25 cellular contexts compared by ENCODE assay signal in the genomic region with DNA sequence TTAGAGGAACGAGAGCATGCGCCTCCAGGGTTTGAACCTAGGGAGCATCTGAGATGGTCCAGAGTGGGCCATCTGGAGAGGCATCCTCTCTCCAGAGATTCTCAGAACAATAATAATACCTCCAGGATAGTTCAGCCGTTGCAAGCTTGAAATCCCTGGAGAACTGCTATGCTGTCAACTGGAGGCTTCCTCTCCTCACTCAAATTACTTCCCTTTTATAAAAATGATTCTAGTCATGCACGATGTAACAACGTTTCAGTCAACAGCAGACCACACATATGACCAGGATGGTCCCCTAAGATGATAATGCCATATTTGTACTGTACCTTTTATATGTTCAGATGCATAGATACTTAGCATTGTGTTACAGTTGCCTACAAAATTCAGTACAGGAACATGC.
DNase-seq lines count a peak whose midpoint lies in the region; TF ChIP-seq lines count a peak whose summit lies in the region.
"Had no signal": no experiment of that assay in that cellular context is flagged by ENCODE, and none has a peak within 500 bp of the region (broad histone marks: within the 10 kb centered on the region; RNA-seq: fewer than 3 reads in every experiment).

No MANE protein-coding gene starts in this region.

- TF ChIP-seq POLR2A in erythroblast (IDR thresholded peaks at IDR 0.05; ENCODE audit: low read length): no peak

- no peak overlapping the region for H3K4ac ChIP-seq in mesenchymal stem cell (ENCODE audit: low read depth in 1 of 2, low read length in 2 of 2)

- H3K27ac ChIP-seq in BLaER1 (peak overlapping the region; percentile 79), DOHH2 (ENCODE audit: low read depth, low read length) (no peak overlapping the region), mesenchymal stem cell (ENCODE audit: low read length, poor library complexity, severe bottlenecking) (no peak overlapping the region)
- H3K27ac ChIP-seq: A549, SJCRH30 had no signal

- no peak overlapping the region for H3K18ac ChIP-seq in mesenchymal stem cell (ENCODE audit: low read depth in 1 of 2, low read length in 2 of 2)

- 86% methylated on average over 3 of the region's 5 CpGs for WGBS in mesenchymal stem cell

- no peak overlapping the region for H2AFZ ChIP-seq in mesenchymal stem cell (ENCODE audit: low read depth, low read length)

- H4K20me1 ChIP-seq in BLaER1: no peaks in the 10 kb centered on the region
- H4K20me1 ChIP-seq in DOHH2 (ENCODE audit: control insufficient read depth, insufficient read depth, low read depth, low read length): no peaks in the 10 kb centered on the region

- no peak overlapping the region for H2BK15ac ChIP-seq in mesenchymal stem cell (ENCODE audit: low read depth, poor library complexity, severe bottlenecking)

- H3K23ac ChIP-seq in mesenchymal stem cell (ENCODE audit: low read length in 2 of 2): no peak overlapping the region

- peak overlapping the region; percentile 15 for H2AK5ac ChIP-seq in mesenchymal stem cell (ENCODE audit: low read length, severe bottlenecking)

- H3K4me1 ChIP-seq in BLaER1: peaks cover 85% of the 10 kb centered on the region
- peaks cover 12% of the 10 kb centered on the region for H3K4me1 ChIP-seq in DOHH2 (ENCODE audit: control insufficient read depth, low read length)
- peaks cover 36% of the 10 kb centered on the region for H3K4me1 ChIP-seq in mesenchymal stem cell (ENCODE audit: control insufficient read depth, insufficient read depth, low read depth, low read length)
- H3K4me1 ChIP-seq: A549, BE2C, HAP-1 had no signal

- H3K4me2 ChIP-seq in BLaER1 (peak overlapping the region; percentile 81), DOHH2 (ENCODE audit: low read length) (peak overlapping the region; percentile 33), mesenchymal stem cell (ENCODE audit: low read length, poor library complexity, severe bottlenecking) (no peak overlapping the region)
- H3K4me2 ChIP-seq: A549 had no signal

- H4K91ac ChIP-seq in mesenchymal stem cell (ENCODE audit: low read length): no peak overlapping the region

- H3K4me3 ChIP-seq in BLaER1: peak overlapping the region; percentile 9; the same call in 1 of the 2 replicates
- H3K4me3 ChIP-seq in DOHH2 (ENCODE audit: low read length): no peak overlapping the region
- no peak overlapping the region for H3K4me3 ChIP-seq in mesenchymal stem cell (ENCODE audit: insufficient read depth in 1 of 2, low read depth in 1 of 2, low read length in 2 of 2)
- H3K4me3 ChIP-seq: A549, HAP-1, MG63, SJCRH30 had no signal

- H3K9ac ChIP-seq in BLaER1 (no peak overlapping the region), mesenchymal stem cell (ENCODE audit: low read length) (no peak overlapping the region)

- no peaks in the 10 kb centered on the region for H3K9me2 ChIP-seq in DOHH2 (replicated peaks; ENCODE audit: control insufficient read depth, low read length)

- DNase-seq in NOMO-1 treated with dmso at 0.1 percent for 144 hours (lab: John Stamatoyannopoulos, UW; ENCODE audit: unreplicated experiment) (peak; percentile 30), mesenchymal stem cell (no peak), erythroblast (lab: John Stamatoyannopoulos, UW) (no peak), T1000 (lab: John Stamatoyannopoulos, UW) (no peak)
- DNase-seq in activated CD4-positive, alpha-beta T cell treated with anti-CD3 and anti-CD28 coated beads for 1 hour: no peak
- DNase-seq: BE2C; CD4-positive, alpha-beta T cell; DMS53; GOT3; HFFc6; KBM-7; MG63; NCI-H1092 treated with DMSO at 0.1 percent for 48 hours; NCI-H1436; NCI-H1930; NCI-H2107; NCI-H446 treated with DMSO at 0.1 percent for 48 hours; NCI-H526 treated with DMSO at 0.1 percent for 48 hours; PC-3; SJCRH30; T-helper 17 cell had no signal

- no peaks in the 10 kb centered on the region for H3K79me1 ChIP-seq in mesenchymal stem cell (replicated peaks; ENCODE audit: low read length, poor library complexity, severe bottlenecking)

- no peak overlapping the region for H2BK12ac ChIP-seq in mesenchymal stem cell (ENCODE audit: low read length in 2 of 2)

- no peaks in the 10 kb centered on the region for H3K79me2 ChIP-seq in DOHH2 (ENCODE audit: control insufficient read depth, low read length)

- H3K36me3 ChIP-seq in BLaER1 (no peaks in the 10 kb centered on the region), DOHH2 (ENCODE audit: control insufficient read depth, low read length) (no peaks in the 10 kb centered on the region), mesenchymal stem cell (ENCODE audit: control insufficient read depth in 1 of 2, insufficient read depth in 2 of 2, low read depth in 1 of 2, low read length in 2 of 2) (no peaks in the 10 kb centered on the region)
- H3K36me3 ChIP-seq: BE2C, HAP-1, MG63, SJCRH30 had no signal

- TF ChIP-seq CTCF in DOHH2 (IDR thresholded peaks at IDR 0.05; ENCODE audit: low read depth, low read length, poor library complexity, severe bottlenecking): no peak

- H3K27me3 ChIP-seq in BLaER1 (no peaks in the 10 kb centered on the region), DOHH2 (ENCODE audit: control insufficient read depth, low read length) (no peaks in the 10 kb centered on the region), mesenchymal stem cell (ENCODE audit: control insufficient read depth in 1 of 2, insufficient read depth in 1 of 2, low read length in 2 of 2) (peaks cover 0 to 29% of the 10 kb centered on the region in 2 experiments)
- H3K27me3 ChIP-seq: BE2C, MG63, SJCRH30 had no signal

- H3K9me3 ChIP-seq in BLaER1 (peaks cover 5% of the 10 kb centered on the region; the same call in 1 of the 2 replicates), DOHH2 (ENCODE audit: control insufficient read depth, insufficient read depth, low read length) (no peaks in the 10 kb centered on the region), mesenchymal stem cell (ENCODE audit: control insufficient read depth, low read length) (no peaks in the 10 kb centered on the region)
- H3K9me3 ChIP-seq: A549, BE2C, HAP-1, MG63, SJCRH30 had no signal

- no peak overlapping the region for H3K14ac ChIP-seq in mesenchymal stem cell (ENCODE audit: low read length in 2 of 2)

- no peak overlapping the region for H2BK120ac ChIP-seq in mesenchymal stem cell (ENCODE audit: low read depth, low read length)

- H3F3A ChIP-seq in DOHH2 (ENCODE audit: control insufficient read depth, insufficient read depth): no peaks in the 10 kb centered on the region

- no peak overlapping the region for H2BK5ac ChIP-seq in mesenchymal stem cell (ENCODE audit: low read depth, low read length, poor library complexity, severe bottlenecking)

- H4K8ac ChIP-seq in mesenchymal stem cell (ENCODE audit: low read length): no peak overlapping the region
